In genomic region chr2:105283532-105283931, GRCh38 we compare ENCODE assay signal across 7 cellular contexts. TPM values are rescaled to one million over a fixed set of nuclear protein-coding genes. Genes with fewer than 3 reads are reported as not detected.
"Had no signal": no experiment of that assay in that cellular context is flagged by ENCODE, and none has a peak within 500 bp of the region (broad histone marks: within the 10 kb centered on the region; RNA-seq: fewer than 3 reads in every experiment).

No MANE protein-coding gene starts in this region.

- H3K9me3 Mint-ChIP-seq: GM23338, H9 had no signal

- ATAC-seq: GM23338, K562 had no signal

- H3K4me3 Mint-ChIP-seq: GM23338, H9 had no signal

- H3K27ac Mint-ChIP-seq: GM23338, H9 had no signal

- DNase-seq: H9, HCEC 1CT, IMR-90 had no signal

RNA-seq across cellular contexts. Expression of gene GPR45, which starts 42.0 kb away (rescaled TPM):
- total RNA-seq: H1, H9, HT-29, IMR-90, K562 had no signal
- polyA plus RNA-seq: IMR-90, K562 had no signal
